ENCODE assay signal across 24 cellular contexts in genomic region chr5:149201121-149201637, GRCh38. TPM values are rescaled to one million over a fixed set of nuclear protein-coding genes. Genes with fewer than 3 reads are reported as not detected.
DNase-seq lines count a peak whose midpoint lies in the region; TF ChIP-seq lines count a peak whose summit lies in the region.
"Had no signal": no experiment of that assay in that cellular context is flagged by ENCODE, and none has a peak within 500 bp of the region (broad histone marks: within the 10 kb centered on the region; RNA-seq: fewer than 3 reads in every experiment).

No MANE protein-coding gene starts in this region.

- H3K4me3 Mint-ChIP-seq in Calu3 (ENCODE audit: low read depth, unreplicated experiment), result no peak overlapping the region
- H3K4me3 Mint-ChIP-seq: GM23338, T-cell had no signal

- no peaks in the 10 kb centered on the region for H3K79me2 ChIP-seq in SK-N-SH (ENCODE audit: insufficient read depth)

- no peak overlapping the region for H3K9ac ChIP-seq in SK-N-SH

- no peak for TF ChIP-seq EP300 in SK-N-SH (IDR thresholded peaks at IDR 0.05; ENCODE audit: borderline replicate concordance in 1 of 2, low read depth in 1 of 2, low read length in 1 of 2)

- DNase-seq in NCI-H82 (lab: John Stamatoyannopoulos, UW), result peak; percentile 3
- no peak for DNase-seq in NCI-H82 treated with DMSO at 0.1 percent for 48 hours (lab: John Stamatoyannopoulos, UW; ENCODE audit: unreplicated experiment)
- DNase-seq in Calu3, result peak; percentile 49
- peak; percentile 31 for DNase-seq in M059J (ENCODE audit: low read depth)
- DNase-seq in left kidney (ENCODE audit: low read depth, low spot score), result peak; percentile 6
- no peak for DNase-seq in DMS114 treated with DMSO at 0.1 percent for 48 hours (lab: John Stamatoyannopoulos, UW; ENCODE audit: unreplicated experiment)
- DNase-seq in hepatic stellate cell (ENCODE audit: low spot score), result no peak
- no peak for DNase-seq in SK-N-SH
- DNase-seq: 8988T, IMR-90, KG1, NCI-H1048, NCI-H1417 treated with DMSO at 0.1 percent for 48 hours, NCI-H1694 treated with DMSO at 0.1 percent for 48 hours, NCI-H2081, NCI-H2171 treated with DMSO at 0.1 percent for 48 hours, NCI-H345, NCI-H510A treated with DMSO at 0.1 percent for 48 hours, NCI-H748 treated with DMSO at 0.1 percent for 48 hours, PC-9, SJCRH30, T-cell had no signal

- no peaks in the 10 kb centered on the region for H3K27me3 ChIP-seq in SK-N-SH (ENCODE audit: insufficient read depth)
- H3K27me3 ChIP-seq: SJCRH30 had no signal

- no peaks in the 10 kb centered on the region for H3K9me3 ChIP-seq in SK-N-SH
- H3K9me3 ChIP-seq: HAP-1, SJCRH30 had no signal

- TF ChIP-seq CTCF in Calu3 (IDR thresholded peaks at IDR 0.05; ENCODE audit: unreplicated experiment), result no peak
- no peak for TF ChIP-seq CTCF in SK-N-SH (IDR thresholded peaks at IDR 0.05)

- H3K27ac Mint-ChIP-seq in Calu3 (ENCODE audit: unreplicated experiment), result no peak overlapping the region
- H3K27ac Mint-ChIP-seq: GM23338, T-cell had no signal

- no peaks in the 10 kb centered on the region for H3F3A ChIP-seq in SK-N-SH (replicated peaks; ENCODE audit: insufficient read depth)

- no peak overlapping the region for H2AFZ ChIP-seq in SK-N-SH (ENCODE audit: low read depth)
- H2AFZ ChIP-seq: GM23338, PC-9 had no signal

- no peaks in the 10 kb centered on the region for H4K20me1 ChIP-seq in SK-N-SH (ENCODE audit: insufficient read depth)

- H3K4me3 ChIP-seq in SK-N-SH (ENCODE audit: low read depth in 2 of 2, low read length in 1 of 2), result no peak overlapping the region
- H3K4me3 ChIP-seq: GM23338, HAP-1, PC-9, SJCRH30 had no signal

- intact Hi-C loops in Calu3 (cut with micrococcal nuclease; ENCODE audit: unreplicated experiment), result no loop called here

- no peak overlapping the region for H3K4me2 ChIP-seq in SK-N-SH
- H3K4me2 ChIP-seq: GM23338, PC-9 had no signal

- peaks cover 0 to 2% of the 10 kb centered on the region in 2 experiments; a peak in 1 of 4 replicates for H3K4me1 ChIP-seq in SK-N-SH (ENCODE audit: control insufficient read depth in 1 of 2, insufficient read depth in 2 of 2, low read depth in 1 of 2, low read length in 1 of 2)
- H3K4me1 ChIP-seq: HAP-1 had no signal

- H3K9me3 Mint-ChIP-seq in Calu3 (ENCODE audit: low read depth, unreplicated experiment), result no peaks in the 10 kb centered on the region
- H3K9me3 Mint-ChIP-seq: GM23338, T-cell had no signal

- H3K4me1 Mint-ChIP-seq in Calu3 (ENCODE audit: low read depth, unreplicated experiment), result peaks cover 14% of the 10 kb centered on the region
- H3K4me1 Mint-ChIP-seq: GM23338, T-cell had no signal

- CTCF ChIA-PET in Calu3 (lab: Charles Lee), result interaction anchor here (0.5 kb wide), 1 partner anchor 556 kb away, joined by 4 read pairs; no protein-coding TSS in a partner anchor
- CTCF ChIA-PET in SK-N-SH (lab: Yijun Ruan, JAX), result interaction anchor here (1.2 kb wide), 1 partner anchor 27 kb away, joined by 3 read pairs; no protein-coding TSS in a partner anchor

- no peak for TF ChIP-seq RAD21 in SK-N-SH (IDR thresholded peaks at IDR 0.05; ENCODE audit: low read length)

- no TSS peak for BruUV-seq in Calu3 (replicated peaks; lab: Mats Ljungman, UMichigan)

- H3K36me3 ChIP-seq in SK-N-SH (replicated peaks in 1 of 2; ENCODE audit: control insufficient read depth in 1 of 2, insufficient read depth in 2 of 2, low read length in 1 of 2), result peaks cover 0 to 3% of the 10 kb centered on the region in 2 experiments
- H3K36me3 ChIP-seq: HAP-1, SJCRH30 had no signal

- WGBS in SK-N-SH (ENCODE audit: low lambda C conversion rate), result 52% methylated on average over 6 of the region's 6 CpGs

- no peaks in the 10 kb centered on the region for H3K36me3 Mint-ChIP-seq in Calu3 (ENCODE audit: insufficient read depth, unreplicated experiment)
- H3K36me3 Mint-ChIP-seq: T-cell had no signal

- H3K9me2 ChIP-seq in SK-N-SH, result no peaks in the 10 kb centered on the region

- H3K27ac ChIP-seq in SK-N-SH (ENCODE audit: low read depth in 2 of 2, low read length in 1 of 2), result no peak overlapping the region
- H3K27ac ChIP-seq: PC-9, SJCRH30 had no signal

- POLR2A ChIA-PET in SK-N-SH (lab: Yijun Ruan, JAX), result no interaction called here

- H3K27me3 Mint-ChIP-seq in Calu3 (ENCODE audit: unreplicated experiment), result no peaks in the 10 kb centered on the region
- H3K27me3 Mint-ChIP-seq: T-cell had no signal

TF ChIP-seq in SK-N-SH, 30 proteins besides CTCF, POLR2A, EP300 and RAD21:
- TF ChIP-seq ZBTB33 (IDR thresholded peaks at IDR 0.05; ENCODE audit: borderline replicate concordance, low read depth), result no peak
- no peak for TF ChIP-seq YY1 (IDR thresholded peaks at IDR 0.05; ENCODE audit: low read depth)
- no peak for TF ChIP-seq REST (IDR thresholded peaks at IDR 0.05; ENCODE audit: low read depth, low read length)
- no peak for TF ChIP-seq EZH2phosphoT487 (IDR thresholded peaks at IDR 0.05; ENCODE audit: borderline replicate concordance, low read depth)
- TF ChIP-seq NFIC (IDR thresholded peaks at IDR 0.05; ENCODE audit: borderline replicate concordance), result no peak
- TF ChIP-seq RCOR1 (IDR thresholded peaks at IDR 0.05; ENCODE audit: low read length), result no peak
- no peak for TF ChIP-seq USF2 (IDR thresholded peaks at IDR 0.05; ENCODE audit: borderline replicate concordance, low read depth, low read length)
- TF ChIP-seq JUND (IDR thresholded peaks at IDR 0.05), result no peak
- no peak for TF ChIP-seq TCF12 (IDR thresholded peaks at IDR 0.05)
- TF ChIP-seq TEAD4 (IDR thresholded peaks at IDR 0.05; ENCODE audit: borderline replicate concordance, insufficient read depth), result no peak
- TF ChIP-seq SMC3 (IDR thresholded peaks at IDR 0.05; ENCODE audit: low read depth, low read length), result no peak
- no peak for TF ChIP-seq FOSL2 (IDR thresholded peaks at IDR 0.05; ENCODE audit: borderline replicate concordance, low read depth)
TF ChIP-seq in SK-N-SH: peak in this region for 0.

RNA-seq across cellular contexts. Expression of gene ABLIM3, which starts 59.9 kb away (rescaled TPM):
- 58.2 and 70.9 TPM in 2 replicates for total RNA-seq in Calu3 (2022)
- 36.7 and 40.7 TPM in 2 replicates for total RNA-seq in M059J (2014; rRNA removed; shearing (Covaris generic))
- polyA plus RNA-seq in SK-N-SH (2012; rRNA removed), result 5.2 and 5.9 TPM in 2 replicates
- 3.8 and 4.6 TPM in 2 replicates for polyA plus RNA-seq in SK-N-SH (2012; cell fraction: cytosol; rRNA removed)
- 13.9 and 14.0 TPM in 2 replicates for polyA plus RNA-seq in SK-N-SH (2012; cell fraction: nucleus; rRNA removed)

Comparison
In these comparisons a context has a peak if more than half of its experiments do, and no peak if none do; other contexts are left out.
1. DNase-seq: peak in NCI-H82 (single experiment), Calu3 (single experiment), M059J (single experiment) and left kidney (single experiment); none in NCI-H82 treated with DMSO at 0.1 percent for 48 hours (single experiment), DMS114 treated with DMSO at 0.1 percent for 48 hours (single experiment), hepatic stellate cell (single experiment) and SK-N-SH (single experiment).